ENCODE assay signal across 1 cellular context in genomic region chr3:5427021-5427420, GRCh38.
TF ChIP-seq lines count a peak whose summit lies in the region.

No MANE protein-coding gene starts in this region.

TF ChIP-seq in H1, 55 proteins besides CTCF, POLR2A, EP300 and RAD21:
- TF ChIP-seq GABPA (IDR thresholded peaks at IDR 0.05; ENCODE audit: borderline replicate concordance, insufficient read depth, low read length) (no peak), TEAD4 (IDR thresholded peaks at IDR 0.05; ENCODE audit: low read depth, low read length) (no peak), CHD1 (IDR thresholded peaks at IDR 0.05; ENCODE audit: low read depth, low read length) (no peak), RXRA (IDR thresholded peaks at IDR 0.05; ENCODE audit: insufficient read depth, low read depth, low read length) (no peak), SIRT6 (IDR thresholded peaks at IDR 0.05; ENCODE audit: low read length) (no peak), CTBP2 (IDR thresholded peaks at IDR 0.05; ENCODE audit: borderline replicate concordance, insufficient read depth, insufficient read length, low read length) (no peak), JUN (IDR thresholded peaks at IDR 0.05; ENCODE audit: low read depth, low read length) (no peak), ASH2L (IDR thresholded peaks at IDR 0.05; ENCODE audit: low read length) (no peak), EGR1 (IDR thresholded peaks at IDR 0.05; ENCODE audit: borderline replicate concordance, low read depth, low read length) (no peak), RNF2 (IDR thresholded peaks at IDR 0.05; ENCODE audit: borderline replicate concordance, low read depth, low read length, missing control alignments, poor library complexity, severe bottlenecking) (no peak), BCL11A (IDR thresholded peaks at IDR 0.05; ENCODE audit: low read depth in 2 of 2, low read length in 2 of 2) (no peak), CHD2 (IDR thresholded peaks at IDR 0.05; ENCODE audit: low read length) (no peak), SP4 (IDR thresholded peaks at IDR 0.05; ENCODE audit: low read length) (no peak), SIX5 (IDR thresholded peaks at IDR 0.05; ENCODE audit: low read depth, low read length) (no peak), POLR2AphosphoS5 (IDR thresholded peaks at IDR 0.05; ENCODE audit: low read depth, low read length) (no peak), HDAC2 (IDR thresholded peaks at IDR 0.05; ENCODE audit: borderline replicate concordance in 1 of 2, low read depth in 2 of 2, low read length in 2 of 2) (no peak)
